28 cellular contexts compared by ENCODE assay signal in the genomic region with DNA sequence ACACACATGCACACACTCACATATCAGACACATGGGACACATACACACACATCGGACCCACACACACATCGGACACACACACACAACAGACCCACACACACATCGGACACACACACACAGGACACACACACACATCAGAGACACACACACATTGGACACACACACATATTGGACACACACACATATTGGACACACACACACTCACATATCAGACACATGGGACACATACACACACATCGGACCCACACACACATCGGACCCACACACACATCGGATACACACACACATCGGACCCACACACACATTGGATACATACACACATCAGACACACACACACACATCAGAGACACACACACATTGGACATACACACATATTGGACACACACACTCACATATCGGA. TPM values are rescaled to one million over a fixed set of nuclear protein-coding genes. Genes with fewer than 3 reads are reported as not detected.
"Had no signal": no experiment of that assay in that cellular context is flagged by ENCODE, and none has a peak within 500 bp of the region (broad histone marks: within the 10 kb centered on the region; RNA-seq: fewer than 3 reads in every experiment).

No MANE protein-coding gene starts in this region.

- H3K27ac ChIP-seq: brain microvascular endothelial cell, cardiac muscle cell, SK-N-MC had no signal

- FAIRE-seq: TTC549 had no signal

- ATAC-seq: activated T-helper 17 cell treated with anti-CD3 and anti-CD28 coated beads, Interleukin-2, amount 50 U/mL, for 72 hours; T-cell had no signal

- H3K4me1 Mint-ChIP-seq: activated B cell treated with CpG ODN at 0.5 μM for 24 hours had no signal

- H3K36me3 ChIP-seq: brain microvascular endothelial cell, cardiac muscle cell had no signal

- DNase-seq: activated B cell treated with CpG ODN at 0.5 μM for 24 hours; activated CD4-positive, alpha-beta memory T cell treated with anti-CD3 and anti-CD28 coated beads for 36 hours; activated CD4-positive, alpha-beta T cell treated with anti-CD3 and anti-CD28 coated beads for 1 hour; activated CD4-positive, alpha-beta T cell treated with anti-CD3 and anti-CD28 coated beads, Interleukin-2, amount 10 ng/mL, durations not matched to agents 24 days and 14 days; activated gamma-delta T cell; activated naive CD4-positive, alpha-beta T cell treated with anti-CD3 and anti-CD28 coated beads for 36 hours; activated naive CD8-positive, alpha-beta T cell treated with anti-CD3 and anti-CD28 coated beads for 36 hours; activated T-cell treated with anti-CD3 and anti-CD28 coated beads for 4 hours; activated T-cell treated with anti-CD3 and anti-CD28 coated beads, Interleukin-2, amount 50 U/mL, for 48 hours; brain microvascular endothelial cell; NCI-H1048; NCI-H1694; NCI-H2029; NCI-H2107; NCI-H2171 treated with DMSO at 0.1 percent for 48 hours; NCI-H226; NCI-H526; NCI-H774; T-cell; T-helper 2 cell; T1000 had no signal

- H3K27me3 ChIP-seq: cardiac muscle cell had no signal

- H3K36me3 Mint-ChIP-seq: activated CD4-positive, alpha-beta memory T cell treated with anti-CD3 and anti-CD28 coated beads for 36 hours; activated naive CD8-positive, alpha-beta T cell treated with anti-CD3 and anti-CD28 coated beads for 36 hours; T-cell had no signal

- H3K4me3 ChIP-seq: cardiac muscle cell, SK-N-MC had no signal

- H3K9me3 Mint-ChIP-seq: activated B cell treated with CpG ODN at 0.5 μM for 24 hours; activated CD4-positive, alpha-beta memory T cell treated with anti-CD3 and anti-CD28 coated beads for 36 hours; activated CD4-positive, alpha-beta T cell treated with anti-CD3 and anti-CD28 coated beads, Interleukin-2, amount 10 ng/mL, durations not matched to agents 24 days and 14 days; activated naive CD4-positive, alpha-beta T cell treated with anti-CD3 and anti-CD28 coated beads for 36 hours; activated naive CD8-positive, alpha-beta T cell treated with anti-CD3 and anti-CD28 coated beads for 36 hours; activated T-helper 17 cell treated with anti-CD3 and anti-CD28 coated beads, Interleukin-2, amount 50 U/mL, for 72 hours; T-cell had no signal

- H3K27ac Mint-ChIP-seq: activated B cell treated with CpG ODN at 0.5 μM for 24 hours; activated CD4-positive, alpha-beta memory T cell treated with anti-CD3 and anti-CD28 coated beads for 36 hours; activated CD4-positive, alpha-beta T cell treated with anti-CD3 and anti-CD28 coated beads, Interleukin-2, amount 10 ng/mL, durations not matched to agents 24 days and 14 days; activated naive CD4-positive, alpha-beta T cell treated with anti-CD3 and anti-CD28 coated beads for 36 hours; activated naive CD8-positive, alpha-beta T cell treated with anti-CD3 and anti-CD28 coated beads for 36 hours; activated T-helper 17 cell treated with anti-CD3 and anti-CD28 coated beads, Interleukin-2, amount 50 U/mL, for 72 hours; T-cell had no signal

- H3K4me3 Mint-ChIP-seq: activated B cell treated with CpG ODN at 0.5 μM for 24 hours; activated CD4-positive, alpha-beta memory T cell treated with anti-CD3 and anti-CD28 coated beads for 36 hours; activated CD4-positive, alpha-beta T cell treated with anti-CD3 and anti-CD28 coated beads, Interleukin-2, amount 10 ng/mL, durations not matched to agents 24 days and 14 days; activated naive CD4-positive, alpha-beta T cell treated with anti-CD3 and anti-CD28 coated beads for 36 hours; activated naive CD8-positive, alpha-beta T cell treated with anti-CD3 and anti-CD28 coated beads for 36 hours; activated T-helper 17 cell treated with anti-CD3 and anti-CD28 coated beads, Interleukin-2, amount 50 U/mL, for 72 hours; T-cell had no signal

RNA-seq across cellular contexts. Expression of gene LAMC3, which starts 12.8 kb away (rescaled TPM):
- total RNA-seq: activated B cell treated with CpG ODN at 0.5 μM for 24 hours, RPMI7951 had no signal

RNA-seq across cellular contexts. Expression of gene FIBCD1, which starts 57.2 kb away (rescaled TPM):
- total RNA-seq: activated B cell treated with CpG ODN at 0.5 μM for 24 hours; activated CD4-positive, alpha-beta memory T cell treated with anti-CD3 and anti-CD28 coated beads for 36 hours; activated CD4-positive, alpha-beta T cell treated with anti-CD3 and anti-CD28 coated beads, Interleukin-2, amount 10 ng/mL, durations not matched to agents 24 days and 14 days; activated CD8-positive, alpha-beta memory T cell treated with anti-CD3 and anti-CD28 coated beads for 36 hours; activated naive CD4-positive, alpha-beta T cell treated with anti-CD3 and anti-CD28 coated beads for 36 hours; activated naive CD8-positive, alpha-beta T cell treated with anti-CD3 and anti-CD28 coated beads for 36 hours; activated T-helper 17 cell treated with anti-CD3 and anti-CD28 coated beads, Interleukin-2, amount 50 U/mL, for 72 hours; OCI-LY7; T-cell had no signal
